In the genomic region with DNA sequence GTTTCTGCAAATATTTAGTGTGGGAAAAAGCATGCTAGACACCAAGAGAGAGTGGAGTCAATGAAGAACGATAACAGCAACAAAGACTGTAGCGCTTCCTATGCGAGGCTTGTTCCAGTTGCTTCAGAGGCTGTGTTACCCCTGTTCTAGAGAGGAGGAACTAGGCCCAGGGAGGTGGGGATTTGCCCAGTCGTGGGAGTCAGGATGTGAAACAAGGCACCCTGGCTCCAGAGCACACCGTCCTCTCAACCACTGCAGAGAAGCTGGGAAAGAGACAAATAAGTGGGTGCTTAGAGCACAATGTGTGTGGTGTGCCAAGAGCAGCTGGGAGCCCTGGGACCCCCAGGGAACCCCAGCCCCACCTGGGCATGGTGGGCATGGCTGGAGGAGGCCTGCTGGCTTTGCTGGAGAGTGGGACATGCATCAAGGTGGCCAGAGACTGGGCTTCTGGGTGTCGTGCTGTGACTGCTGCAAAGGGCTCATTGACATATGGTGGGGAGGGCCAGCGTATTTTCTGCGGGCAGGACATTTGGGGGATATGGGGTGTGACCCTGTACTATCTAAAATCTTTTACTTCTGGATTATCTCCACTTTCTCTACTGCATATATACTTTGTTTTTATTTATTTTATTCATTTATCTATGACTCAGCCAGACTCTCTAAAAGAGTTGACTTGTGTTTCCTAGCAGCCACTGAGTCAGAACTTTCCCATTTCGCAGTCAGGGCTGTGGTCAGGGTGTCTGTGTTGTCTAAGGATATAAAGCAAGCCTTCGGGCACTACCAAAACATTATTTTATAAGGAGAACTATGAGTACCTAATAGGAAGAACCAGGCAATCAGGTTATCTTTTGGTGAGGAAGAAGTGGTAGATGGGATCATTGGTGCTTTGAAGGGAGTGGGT, we compare ENCODE assay signal across 12 cellular contexts.
DNase-seq lines count a peak whose midpoint lies in the region; ATAC-seq and TF ChIP-seq lines count a peak whose summit lies in the region.
"Had no signal": no experiment of that assay in that cellular context is flagged by ENCODE, and none has a peak within 500 bp of the region (broad histone marks: within the 10 kb centered on the region; RNA-seq: fewer than 3 reads in every experiment).

No MANE protein-coding gene starts in this region.

- ATAC-seq in lower lobe of right lung (peak; percentile 67), GM19324 (IDR thresholded peaks at IDR 0.05; ENCODE audit: low FRiP score, unreplicated experiment) (no peak)
- no peak for ATAC-seq in stimulated activated naive CD8-positive, alpha-beta T cell treated with anti-CD3 and anti-CD28 coated beads, Interleukin-15, Interleukin-2, amounts not matched to agents 100 U/mL and 50 U/mL, for 24 hours

- DNase-seq in AG04449 (ENCODE audit: low read depth, low spot score) = peak; percentile 75
- DNase-seq in LHCN-M2 (ENCODE audit: low read depth) = peak; percentile 90
- DNase-seq in chondrocyte (ENCODE audit: low spot score) = no peak
- DNase-seq in lower lobe of right lung = peak; percentile 62
- DNase-seq in NCI-H82 (lab: John Stamatoyannopoulos, UW) = no peak
- DNase-seq in NCI-H2081 (lab: John Stamatoyannopoulos, UW) = no peak
- no peak for DNase-seq in stimulated activated naive CD8-positive, alpha-beta T cell treated with anti-CD3 and anti-CD28 coated beads, Interleukin-15, Interleukin-2, amounts not matched to agents 100 U/mL and 50 U/mL, for 24 hours
- DNase-seq: NCI-H1105 treated with DMSO at 0.1 percent for 48 hours, SIG-M5 had no signal

- H3K27ac ChIP-seq in lower lobe of right lung = peak overlapping the region; percentile 8
- H3K27ac ChIP-seq: C4-2B had no signal

- H3K4me1 ChIP-seq in lower lobe of right lung = peaks cover 51% of the 10 kb centered on the region

- H3K36me3 Mint-ChIP-seq in chondrocyte (ENCODE audit: low read depth) = peaks cover 8% of the 10 kb centered on the region

- H3K27me3 ChIP-seq in lower lobe of right lung (ENCODE audit: low read depth) = no peaks in the 10 kb centered on the region

- no peaks in the 10 kb centered on the region for H3K36me3 ChIP-seq in lower lobe of right lung

- no peak overlapping the region for H3K4me3 Mint-ChIP-seq in chondrocyte (ENCODE audit: unreplicated experiment)
- H3K4me3 Mint-ChIP-seq: neural crest cell had no signal

- no peaks in the 10 kb centered on the region for H3K9me3 ChIP-seq in lower lobe of right lung

- CTCF ChIA-PET in AG04449 (lab: Yijun Ruan, JAX) = interaction anchor here (1.3 kb wide), 1 partner anchor 10 kb away, joined by 5 read pairs; no protein-coding TSS in a partner anchor

- POLR2A ChIA-PET in AG04449 (lab: Yijun Ruan, JAX) = no interaction called here

- H3K4me3 ChIP-seq in AG04449 (ENCODE audit: low read depth, low read length) = no peak overlapping the region
- no peak overlapping the region for H3K4me3 ChIP-seq in lower lobe of right lung

- peak overlapping the region; percentile 92 for H3K27ac Mint-ChIP-seq in chondrocyte (ENCODE audit: unreplicated experiment)

- intact Hi-C loops in lower lobe of right lung (cut with DNase I) = no loop called here

- H3K4me1 Mint-ChIP-seq in chondrocyte (ENCODE audit: low read depth) = peaks cover 84% of the 10 kb centered on the region

- H3K9me3 Mint-ChIP-seq in chondrocyte (ENCODE audit: low read depth) = no peaks in the 10 kb centered on the region
- H3K9me3 Mint-ChIP-seq: neural crest cell had no signal

- no peak for TF ChIP-seq CTCF in AG04449 (IDR thresholded peaks at IDR 0.05; ENCODE audit: insufficient read depth, low read length, missing control alignments)
- TF ChIP-seq CTCF in chondrocyte (IDR thresholded peaks at IDR 0.05) = no peak
- no peak for TF ChIP-seq CTCF in lower lobe of right lung (IDR thresholded peaks at IDR 0.05)

- no peaks in the 10 kb centered on the region for H3K27me3 Mint-ChIP-seq in chondrocyte (ENCODE audit: low read depth)

Comparison
In these comparisons a context has a peak if more than half of its experiments do, and no peak if none do; other contexts are left out.
1. DNase-seq: peak in AG04449 (single experiment), LHCN-M2 (single experiment) and lower lobe of right lung (single experiment); none in chondrocyte (single experiment), NCI-H82 (single experiment), NCI-H2081 (0 of 2) and stimulated activated naive CD8-positive, alpha-beta T cell treated with anti-CD3 and anti-CD28 coated beads, Interleukin-15, Interleukin-2, amounts not matched to agents 100 U/mL and 50 U/mL, for 24 hours (single experiment).
2. ATAC-seq: peak in lower lobe of right lung (2 of 2); none in stimulated activated naive CD8-positive, alpha-beta T cell treated with anti-CD3 and anti-CD28 coated beads, Interleukin-15, Interleukin-2, amounts not matched to agents 100 U/mL and 50 U/mL, for 24 hours (single experiment) and GM19324 (single experiment).